In genomic region chr3:30448436-30448835, GRCh38 we compare ENCODE assay signal across 25 cellular contexts.
"Had no signal": no experiment of that assay in that cellular context is flagged by ENCODE, and none has a peak within 500 bp of the region (broad histone marks: within the 10 kb centered on the region; RNA-seq: fewer than 3 reads in every experiment).

No MANE protein-coding gene starts in this region.

- H3K27me3 Mint-ChIP-seq: activated CD4-positive, alpha-beta T cell treated with anti-CD3 and anti-CD28 coated beads, Interleukin-2, amount 10 ng/mL, durations not matched to agents 7 days and 5 days; activated CD8-positive, alpha-beta T cell treated with anti-CD3 and anti-CD28 coated beads for 36 hours; activated naive CD8-positive, alpha-beta T cell treated with anti-CD3 and anti-CD28 coated beads, Interleukin-2, amount 50 U/mL, for 24 hours; naive B cell; T-cell had no signal

- H3K36me3 ChIP-seq: ascending aorta, lower lobe of right lung, neural progenitor cell, thyroid gland, WERI-Rb-1 had no signal

- H3K4me1 Mint-ChIP-seq: activated CD4-positive, alpha-beta T cell treated with anti-CD3 and anti-CD28 coated beads, Interleukin-2, amount 10 ng/mL, durations not matched to agents 7 days and 5 days; activated naive CD8-positive, alpha-beta T cell treated with anti-CD3 and anti-CD28 coated beads, Interleukin-2, amount 50 U/mL, for 24 hours; immature natural killer cell; naive B cell; neural progenitor cell had no signal

- H3K27me3 ChIP-seq: ascending aorta, neural progenitor cell, thyroid gland had no signal

- H3K9me3 Mint-ChIP-seq: activated CD4-positive, alpha-beta T cell treated with anti-CD3 and anti-CD28 coated beads, Interleukin-2, amount 10 ng/mL, durations not matched to agents 7 days and 5 days; activated CD8-positive, alpha-beta T cell treated with anti-CD3 and anti-CD28 coated beads for 36 hours; immature natural killer cell had no signal

- ATAC-seq: activated CD8-positive, alpha-beta T cell treated with anti-CD3 and anti-CD28 coated beads for 36 hours; activated naive CD8-positive, alpha-beta T cell treated with anti-CD3 and anti-CD28 coated beads, Interleukin-2, amount 50 U/mL, for 24 hours; left lobe of liver; lower lobe of right lung; mucosa of descending colon; stimulated activated naive CD8-positive, alpha-beta T cell treated with anti-CD3 and anti-CD28 coated beads, Interleukin-15, Interleukin-2, amounts not matched to agents 100 U/mL and 50 U/mL, for 24 hours; T-cell had no signal

- H3K27ac ChIP-seq: ascending aorta, lower lobe of right lung, neural progenitor cell, thyroid gland, WERI-Rb-1 had no signal

- H3K9me3 ChIP-seq: ascending aorta, lower lobe of right lung, mucosa of descending colon, thyroid gland had no signal

- H3K4me2 ChIP-seq: neural progenitor cell had no signal

- H3K4me1 ChIP-seq: neural progenitor cell, thyroid gland had no signal

- DNase-seq: activated CD4-positive, alpha-beta T cell treated with anti-CD3 and anti-CD28 coated beads, Interleukin-2, amount 10 ng/mL, durations not matched to agents 7 days and 5 days; activated CD4-positive, CD25-positive, alpha-beta regulatory T cell treated with anti-CD3 and anti-CD28 coated beads, Interleukin-2, amount 50 U/mL, for 72 hours; activated CD8-positive, alpha-beta T cell treated with anti-CD3 and anti-CD28 coated beads for 36 hours; activated gamma-delta T cell; activated naive CD4-positive, alpha-beta T cell treated with anti-CD3 and anti-CD28 coated beads, Interleukin-2, amount 50 U/mL, for 16 hours; activated naive CD8-positive, alpha-beta T cell treated with anti-CD3 and anti-CD28 coated beads, Interleukin-2, amount 50 U/mL, for 24 hours; central memory CD4-positive, alpha-beta T cell; dermis blood vessel endothelial cell; effector CD8-positive, alpha-beta T cell; immature natural killer cell; lower lobe of right lung; mesendoderm; mucosa of descending colon; naive B cell; stimulated activated CD4-positive, alpha-beta T cell treated with anti-CD3 and anti-CD28 coated beads, Interleukin-4, amount 100 ng/mL, for 24 hours; stimulated activated naive CD8-positive, alpha-beta T cell treated with anti-CD3 and anti-CD28 coated beads, Interleukin-15, Interleukin-2, amounts not matched to agents 100 U/mL and 50 U/mL, for 24 hours; substantia nigra; T-cell; thyroid gland; WERI-Rb-1 had no signal

- H3K36me3 Mint-ChIP-seq: immature natural killer cell, naive B cell, neural progenitor cell, T-cell had no signal

- H3K4me3 ChIP-seq: ascending aorta, lower lobe of right lung, mucosa of descending colon, neural progenitor cell, thyroid gland had no signal

- H2AFZ ChIP-seq: neural progenitor cell had no signal

- H3K4me3 Mint-ChIP-seq: activated CD4-positive, alpha-beta T cell treated with anti-CD3 and anti-CD28 coated beads, Interleukin-2, amount 10 ng/mL, durations not matched to agents 7 days and 5 days; activated CD8-positive, alpha-beta T cell treated with anti-CD3 and anti-CD28 coated beads for 36 hours; activated naive CD8-positive, alpha-beta T cell treated with anti-CD3 and anti-CD28 coated beads, Interleukin-2, amount 50 U/mL, for 24 hours; activated T-helper 1 cell treated with anti-CD3 and anti-CD28 coated beads, Interleukin-12 subunit alpha, Interleukin-12 subunit beta, Interleukin-2, Interleukin-4 antibody, amounts not matched to agents 30 ng/mL and 10 ng/mL and 1 ng/mL, durations not matched to agents 14 hours and 24 hours and 36 hours; immature natural killer cell; naive B cell; neural progenitor cell; T-cell; T-helper 2 cell treated with Interferon-gamma antibody and Interleukin-4, amounts not matched to agents 5 μg/mL and 100 μg/mL, for 36 hours had no signal

- H3K27ac Mint-ChIP-seq: activated CD4-positive, alpha-beta T cell treated with anti-CD3 and anti-CD28 coated beads, Interleukin-2, amount 10 ng/mL, durations not matched to agents 7 days and 5 days; activated CD8-positive, alpha-beta T cell treated with anti-CD3 and anti-CD28 coated beads for 36 hours; activated naive CD8-positive, alpha-beta T cell treated with anti-CD3 and anti-CD28 coated beads, Interleukin-2, amount 50 U/mL, for 24 hours; activated T-helper 1 cell treated with anti-CD3 and anti-CD28 coated beads, Interleukin-12 subunit alpha, Interleukin-12 subunit beta, Interleukin-2, Interleukin-4 antibody, amounts not matched to agents 30 ng/mL and 10 ng/mL and 1 ng/mL, durations not matched to agents 14 hours and 24 hours and 36 hours; immature natural killer cell; neural progenitor cell; T-cell; T-helper 2 cell treated with Interferon-gamma antibody and Interleukin-4, amounts not matched to agents 5 μg/mL and 100 μg/mL, for 36 hours had no signal

- H3K9ac ChIP-seq: neural progenitor cell had no signal
